12 cellular contexts compared by ENCODE assay signal in genomic region chr1:77834771-77835334, GRCh38. TPM values are rescaled to one million over a fixed set of nuclear protein-coding genes. Genes with fewer than 3 reads are reported as not detected.
DNase-seq lines count a peak whose midpoint lies in the region; ATAC-seq, FAIRE-seq and TF ChIP-seq lines count a peak whose summit lies in the region.
"Had no signal": no experiment of that assay in that cellular context is flagged by ENCODE, and none has a peak within 500 bp of the region (broad histone marks: within the 10 kb centered on the region; RNA-seq: fewer than 3 reads in every experiment).

No MANE protein-coding gene starts in this region.

- peaks cover 8 to 11% (median 8%) of the 10 kb centered on the region in 3 donors for H3K4me1 Mint-ChIP-seq in CD8-positive, alpha-beta memory T cell
- H3K4me1 Mint-ChIP-seq: B cell had no signal

- no peak overlapping the region for H3K4me3 Mint-ChIP-seq in CD8-positive, alpha-beta memory T cell
- H3K4me3 Mint-ChIP-seq: activated T-cell treated with anti-CD3 and anti-CD28 coated beads, Interleukin-2, amount 50 U/mL, for 4 hours; B cell had no signal

- H3K9me3 ChIP-seq in liver (ENCODE audit: control insufficient read depth in 4 of 4, low read length in 3 of 4): no peaks in the 10 kb centered on the region
- no peaks in the 10 kb centered on the region for H3K9me3 ChIP-seq in HepG2 (ENCODE audit: low read length)
- H3K9me3 ChIP-seq in mesodermal cell (ENCODE audit: control insufficient read depth, low read length): no peaks in the 10 kb centered on the region
- H3K9me3 ChIP-seq in CD8-positive, alpha-beta memory T cell (ENCODE audit: low read length): no peaks in the 10 kb centered on the region
- H3K9me3 ChIP-seq: spleen had no signal

- no peak overlapping the region for H3K27ac Mint-ChIP-seq in CD8-positive, alpha-beta memory T cell
- H3K27ac Mint-ChIP-seq: B cell had no signal

- POLR2A ChIA-PET in HepG2 (lab: Yijun Ruan, JAX): no interaction called here
- POLR2A ChIA-PET in CD8-positive, alpha-beta memory T cell (lab: Charles Lee): no interaction called here

- H3K4me3 ChIP-seq in liver (ENCODE audit: low read depth in 1 of 3, low read length in 3 of 3): no peak overlapping the region
- no peak overlapping the region for H3K4me3 ChIP-seq in HepG2 (replicated peaks in 1 of 3; ENCODE audit: insufficient read depth in 1 of 3, low read depth in 2 of 3, low read length in 3 of 3)
- no peak overlapping the region for H3K4me3 ChIP-seq in mesodermal cell (ENCODE audit: extremely low read depth, insufficient read depth, low read length, poor library complexity, severe bottlenecking)
- no peak overlapping the region for H3K4me3 ChIP-seq in CD8-positive, alpha-beta memory T cell (ENCODE audit: low read length)
- H3K4me3 ChIP-seq: spleen had no signal

- no peaks in the 10 kb centered on the region for H3K9me3 Mint-ChIP-seq in CD8-positive, alpha-beta memory T cell
- H3K9me3 Mint-ChIP-seq: activated T-cell treated with anti-CD3 and anti-CD28 coated beads, Interleukin-2, amount 50 U/mL, for 4 hours had no signal

- no peak for FAIRE-seq in HepG2 (lab: Jason Lieb, UNC)

- BruUV-seq in HepG2 (replicated peaks; lab: Mats Ljungman, UMichigan): no TSS peak

- TF ChIP-seq RAD21 in liver (IDR thresholded peaks at IDR 0.05): peak in 1 of 2 donors; percentile 8
- no peak for TF ChIP-seq RAD21 in HepG2 (CRISPR knock-in tag; IDR thresholded peaks at IDR 0.05)

- TF ChIP-seq EP300 in HepG2 (IDR thresholded peaks at IDR 0.05; ENCODE audit: low read depth in 2 of 2, low read length in 2 of 2) (no peak), HepG2 (CRISPR knock-in tag; IDR thresholded peaks at IDR 0.05; ENCODE audit: borderline replicate concordance) (no peak)

- peaks cover 0 to 5% (median 3%) of the 10 kb centered on the region in 4 donors for H3K4me1 ChIP-seq in liver (ENCODE audit: control insufficient read depth in 4 of 4, insufficient read depth in 4 of 4, low read length in 3 of 4)
- H3K4me1 ChIP-seq in HepG2 (ENCODE audit: insufficient read depth, low read length): no peaks in the 10 kb centered on the region
- H3K4me1 ChIP-seq in mesodermal cell (ENCODE audit: control insufficient read depth, insufficient read depth, low read length, poor library complexity, severe bottlenecking): no peaks in the 10 kb centered on the region
- no peaks in the 10 kb centered on the region for H3K4me1 ChIP-seq in CD8-positive, alpha-beta memory T cell (ENCODE audit: insufficient read depth, low read length)

- no peaks in the 10 kb centered on the region for H4K20me1 ChIP-seq in HepG2 (ENCODE audit: insufficient read depth, low read length)

- no peaks in the 10 kb centered on the region for H3K27me3 Mint-ChIP-seq in CD8-positive, alpha-beta memory T cell
- H3K27me3 Mint-ChIP-seq: B cell had no signal

- no peak overlapping the region for H3K4me2 ChIP-seq in HepG2 (ENCODE audit: low read depth, low read length)

- in situ Hi-C loops in HepG2 (cut with HindIII; ENCODE audit: extremely low pct_ligation_motif_present, low pct_unique_long_range_greater_than_20kb): no loop called here

- TF ChIP-seq POLR2A in HepG2 (IDR thresholded peaks at IDR 0.05; ENCODE audit: insufficient read depth in 1 of 2, low read depth in 2 of 2, low read length in 2 of 2): no peak

- WGBS in liver: 23% methylated on average over 2 of the region's 2 CpGs
- WGBS in HepG2 (ENCODE audit: low lambda C conversion rate): 58% methylated on average over 2 of the region's 2 CpGs
- WGBS in mesodermal cell (ENCODE audit: insufficient coverage in 2 of 2), 2 experiments: 91 to 94% methylated on average over 1 to 2 of the region's 2 CpGs

- TF ChIP-seq CTCF in liver (IDR thresholded peaks at IDR 0.05; ENCODE audit: low read depth, low read length, missing input control): no peak
- no peak for TF ChIP-seq CTCF in HepG2 (CRISPR knock-in tag; IDR thresholded peaks at IDR 0.05)

- peaks cover 5 to 74% (median 10%) of the 10 kb centered on the region in 3 donors for H3K36me3 Mint-ChIP-seq in CD8-positive, alpha-beta memory T cell

- H3K27me3 ChIP-seq in liver (ENCODE audit: control insufficient read depth in 4 of 4, insufficient read depth in 4 of 4, low read length in 3 of 4) (no peaks in the 10 kb centered on the region), HepG2 (ENCODE audit: control insufficient read depth in 1 of 2, insufficient read depth in 2 of 2, low read length in 2 of 2) (no peaks in the 10 kb centered on the region)
- H3K27me3 ChIP-seq in CD8-positive, alpha-beta memory T cell (ENCODE audit: insufficient read depth, low read length, poor library complexity, severe bottlenecking): no peaks in the 10 kb centered on the region
- H3K27me3 ChIP-seq: spleen had no signal

- no peaks in the 10 kb centered on the region for H3K79me2 ChIP-seq in HepG2 (ENCODE audit: insufficient read depth, low read length)

- H3K36me3 ChIP-seq in liver (ENCODE audit: control insufficient read depth in 4 of 4, insufficient read depth in 3 of 4, low read depth in 1 of 4, low read length in 3 of 4): peaks cover 0 to 3% (median 0%) of the 10 kb centered on the region in 4 donors
- H3K36me3 ChIP-seq in HepG2 (replicated peaks in 1 of 2; ENCODE audit: control insufficient read depth in 1 of 2, insufficient read depth in 2 of 2, low read length in 2 of 2): peaks cover 2 to 3% of the 10 kb centered on the region in 2 experiments; a peak in 2 of 5 replicates
- H3K36me3 ChIP-seq in mesodermal cell (ENCODE audit: control insufficient read depth, insufficient read depth, low read length): peaks cover 10% of the 10 kb centered on the region
- peaks cover 12% of the 10 kb centered on the region for H3K36me3 ChIP-seq in CD8-positive, alpha-beta memory T cell (ENCODE audit: insufficient read depth, low read length)

- H3K9ac ChIP-seq in liver (ENCODE audit: low read depth in 1 of 2, low read length in 2 of 2) (no peak overlapping the region), HepG2 (ENCODE audit: insufficient read depth, low read depth, low read length) (no peak overlapping the region)

- CTCF ChIA-PET in HepG2 (lab: Yijun Ruan, JAX; ENCODE audit: low intra/inter-chr PET ratio, low total read pairs): no interaction called here
- CTCF ChIA-PET in CD8-positive, alpha-beta memory T cell (lab: Charles Lee): no interaction called here

- H3K27ac ChIP-seq in liver (ENCODE audit: low read depth in 1 of 2, low read length in 2 of 2): peak overlapping the region in 1 of 2 donors; percentile 20
- no peak overlapping the region for H3K27ac ChIP-seq in HepG2 (ENCODE audit: extremely low read length, insufficient read depth, low read length)
- H3K27ac ChIP-seq in mesodermal cell (ENCODE audit: low read depth, low read length, severe bottlenecking): peak overlapping the region; percentile 3
- H3K27ac ChIP-seq in CD8-positive, alpha-beta memory T cell (ENCODE audit: low read depth, low read length): no peak overlapping the region

- no peak overlapping the region for H2AFZ ChIP-seq in HepG2 (ENCODE audit: low read length)

- ATAC-seq in HepG2: no peak
- ATAC-seq in GM18861 (IDR thresholded peaks at IDR 0.05; ENCODE audit: unreplicated experiment): no peak
- ATAC-seq: activated T-cell treated with anti-CD3 and anti-CD28 coated beads, Interleukin-2, amount 50 U/mL, for 4 hours had no signal

- intact Hi-C loops in HepG2 (cut with micrococcal nuclease; ENCODE audit: unreplicated experiment): no loop called here

- DNase-seq in HepG2 (ENCODE audit: low spot score) (no peak), dermis blood vessel endothelial cell (peak; percentile 58), NOMO-1 treated with dmso at 0.1 percent for 144 hours (lab: John Stamatoyannopoulos, UW; ENCODE audit: unreplicated experiment) (no peak), NCI-H2171 treated with DMSO at 0.1 percent for 48 hours (lab: John Stamatoyannopoulos, UW) (no peak)
- no peak for DNase-seq in CD8-positive, alpha-beta memory T cell
- DNase-seq: activated T-cell treated with anti-CD3 and anti-CD28 coated beads, Interleukin-2, amount 50 U/mL, for 4 hours; Kasumi-1; spleen had no signal

RNA-seq across cellular contexts. Expression of gene NEXN, which starts 53.6 kb away (rescaled TPM):
- total RNA-seq in liver (1 to 10 TPM in 1 of 2 donors, under 1 TPM in 1; 0.51 to 2.3 TPM), HepG2 (2016; rRNA removed; fragmentation: Illumina TruSeq; extraction: Trizol) (0.97 and 1.1 TPM in 2 replicates), dermis blood vessel endothelial cell (3.1 and 5.8 TPM in 2 replicates)
- polyA plus RNA-seq in liver (1 to 10 TPM; 1.0 to 2.4 TPM), HepG2 (2011; rRNA removed) (0.07 and 0.14 TPM in 2 replicates)
- 0.35 and 0.40 TPM in 2 replicates for total RNA-seq in HepG2 (2016; cell fraction: cytosol; rRNA removed; fragmentation: Illumina TruSeq; extraction: Trizol; ENCODE audit: low read depth)
- total RNA-seq in HepG2 (2016; cell fraction: insoluble cytoplasmic fraction; rRNA removed; fragmentation: Illumina TruSeq; extraction: Trizol): 1.1 TPM in 2 replicates
- total RNA-seq in HepG2 (2016; cell fraction: membrane; rRNA removed; fragmentation: Illumina TruSeq; extraction: Trizol): 0.43 and 0.59 TPM in 2 replicates
- total RNA-seq in HepG2 (2016; cell fraction: nucleus; rRNA removed; fragmentation: Illumina TruSeq; extraction: Trizol): 0.78 and 0.97 TPM in 2 replicates
- 0.03 and 0.05 TPM in 2 replicates for polyA plus RNA-seq in HepG2 (2011; cell fraction: cytosol; rRNA removed)
- polyA plus RNA-seq in HepG2 (2011; cell fraction: nucleus; rRNA removed): 0.19 and 0.42 TPM in 2 replicates
- polyA plus RNA-seq in HepG2 (2012): 0.29 and 0.50 TPM in 2 replicates
- 0.18 and 0.24 TPM in 2 replicates for polyA plus RNA-seq in HepG2 (2016; cell fraction: cytosol; fragmentation: Illumina TruSeq; extraction: Trizol; ENCODE audit: low read depth)
- polyA plus RNA-seq in HepG2 (2016; cell fraction: insoluble cytoplasmic fraction; fragmentation: Illumina TruSeq; extraction: Trizol; ENCODE audit: low read depth): 2.6 and 2.9 TPM in 2 replicates
- 0.39 and 0.52 TPM in 2 replicates for polyA plus RNA-seq in HepG2 (2016; cell fraction: membrane; fragmentation: Illumina TruSeq; extraction: Trizol; ENCODE audit: low read depth)
- 3.0 and 5.3 TPM in 2 replicates for polyA plus RNA-seq in HepG2 (2016; cell fraction: nucleus; fragmentation: Illumina TruSeq; extraction: Trizol; ENCODE audit: insufficient read depth, low read depth)
- polyA minus RNA-seq in HepG2 (2011; rRNA and poly(A)+ RNA removed; ENCODE audit: low replicate concordance): not detected in 2 replicates
- polyA minus RNA-seq in HepG2 (2011; cell fraction: cytosol; rRNA and poly(A)+ RNA removed): not detected in 2 replicates
- polyA minus RNA-seq in HepG2 (2011; cell fraction: nucleus; rRNA and poly(A)+ RNA removed): 0.52 and 1.2 TPM in 2 replicates
- polyA plus RNA-seq in mesodermal cell (2013, experiment 1 of 2): 7.6 TPM
- polyA plus RNA-seq in mesodermal cell (2013, experiment 2 of 2): 13.6 TPM
- total RNA-seq in CD8-positive, alpha-beta memory T cell: under 1 TPM; 0.09 to 0.42 TPM
- 0.84 TPM for polyA plus RNA-seq in CD8-positive, alpha-beta memory T cell

RNA-seq across cellular contexts. Expression of gene MIGA1, which starts 55.4 kb away (rescaled TPM):
- total RNA-seq in liver: 1 to 10 TPM; 7.8 to 8.0 TPM
- polyA plus RNA-seq in liver: 1 to 10 TPM; 3.5 to 4.6 TPM
- total RNA-seq in HepG2 (2016; rRNA removed; fragmentation: Illumina TruSeq; extraction: Trizol): 6.6 and 6.7 TPM in 2 replicates
- total RNA-seq in HepG2 (2016; cell fraction: cytosol; rRNA removed; fragmentation: Illumina TruSeq; extraction: Trizol; ENCODE audit: low read depth): 9.2 and 10.6 TPM in 2 replicates
- total RNA-seq in HepG2 (2016; cell fraction: insoluble cytoplasmic fraction; rRNA removed; fragmentation: Illumina TruSeq; extraction: Trizol): 6.2 and 7.2 TPM in 2 replicates
- total RNA-seq in HepG2 (2016; cell fraction: membrane; rRNA removed; fragmentation: Illumina TruSeq; extraction: Trizol): 5.1 and 6.1 TPM in 2 replicates
- 9.9 and 11.1 TPM in 2 replicates for total RNA-seq in HepG2 (2016; cell fraction: nucleus; rRNA removed; fragmentation: Illumina TruSeq; extraction: Trizol)
- polyA plus RNA-seq in HepG2 (2011; rRNA removed): 3.4 and 3.8 TPM in 2 replicates
- 1.4 and 2.6 TPM in 2 replicates for polyA plus RNA-seq in HepG2 (2011; cell fraction: cytosol; rRNA removed)
- 1.00 and 1.6 TPM in 2 replicates for polyA plus RNA-seq in HepG2 (2011; cell fraction: nucleus; rRNA removed)
- polyA plus RNA-seq in HepG2 (2012): 5.7 and 6.3 TPM in 2 replicates
- 0.17 and 0.18 TPM in 2 replicates for polyA plus RNA-seq in HepG2 (2016; cell fraction: cytosol; fragmentation: Illumina TruSeq; extraction: Trizol; ENCODE audit: low read depth)
- polyA plus RNA-seq in HepG2 (2016; cell fraction: insoluble cytoplasmic fraction; fragmentation: Illumina TruSeq; extraction: Trizol; ENCODE audit: low read depth): 2.5 and 2.7 TPM in 2 replicates
- 0.33 and 0.52 TPM in 2 replicates for polyA plus RNA-seq in HepG2 (2016; cell fraction: membrane; fragmentation: Illumina TruSeq; extraction: Trizol; ENCODE audit: low read depth)
- polyA plus RNA-seq in HepG2 (2016; cell fraction: nucleus; fragmentation: Illumina TruSeq; extraction: Trizol; ENCODE audit: insufficient read depth, low read depth): 4.9 TPM in 2 replicates
- polyA minus RNA-seq in HepG2 (2011; rRNA and poly(A)+ RNA removed; ENCODE audit: low replicate concordance): 6.6 and 10.1 TPM in 2 replicates
- 4.4 and 4.6 TPM in 2 replicates for polyA minus RNA-seq in HepG2 (2011; cell fraction: cytosol; rRNA and poly(A)+ RNA removed)
- 10.9 and 13.8 TPM in 2 replicates for polyA minus RNA-seq in HepG2 (2011; cell fraction: nucleus; rRNA and poly(A)+ RNA removed)
- total RNA-seq in dermis blood vessel endothelial cell: 16.1 and 19.9 TPM in 2 replicates
- 8.6 TPM for polyA plus RNA-seq in mesodermal cell (2013, experiment 1 of 2)
- polyA plus RNA-seq in mesodermal cell (2013, experiment 2 of 2): 10.3 TPM
- total RNA-seq in CD8-positive, alpha-beta memory T cell: 10 to 100 TPM; 10.2 to 11.7 TPM
- 6.9 TPM for polyA plus RNA-seq in CD8-positive, alpha-beta memory T cell
